In the genomic region with DNA sequence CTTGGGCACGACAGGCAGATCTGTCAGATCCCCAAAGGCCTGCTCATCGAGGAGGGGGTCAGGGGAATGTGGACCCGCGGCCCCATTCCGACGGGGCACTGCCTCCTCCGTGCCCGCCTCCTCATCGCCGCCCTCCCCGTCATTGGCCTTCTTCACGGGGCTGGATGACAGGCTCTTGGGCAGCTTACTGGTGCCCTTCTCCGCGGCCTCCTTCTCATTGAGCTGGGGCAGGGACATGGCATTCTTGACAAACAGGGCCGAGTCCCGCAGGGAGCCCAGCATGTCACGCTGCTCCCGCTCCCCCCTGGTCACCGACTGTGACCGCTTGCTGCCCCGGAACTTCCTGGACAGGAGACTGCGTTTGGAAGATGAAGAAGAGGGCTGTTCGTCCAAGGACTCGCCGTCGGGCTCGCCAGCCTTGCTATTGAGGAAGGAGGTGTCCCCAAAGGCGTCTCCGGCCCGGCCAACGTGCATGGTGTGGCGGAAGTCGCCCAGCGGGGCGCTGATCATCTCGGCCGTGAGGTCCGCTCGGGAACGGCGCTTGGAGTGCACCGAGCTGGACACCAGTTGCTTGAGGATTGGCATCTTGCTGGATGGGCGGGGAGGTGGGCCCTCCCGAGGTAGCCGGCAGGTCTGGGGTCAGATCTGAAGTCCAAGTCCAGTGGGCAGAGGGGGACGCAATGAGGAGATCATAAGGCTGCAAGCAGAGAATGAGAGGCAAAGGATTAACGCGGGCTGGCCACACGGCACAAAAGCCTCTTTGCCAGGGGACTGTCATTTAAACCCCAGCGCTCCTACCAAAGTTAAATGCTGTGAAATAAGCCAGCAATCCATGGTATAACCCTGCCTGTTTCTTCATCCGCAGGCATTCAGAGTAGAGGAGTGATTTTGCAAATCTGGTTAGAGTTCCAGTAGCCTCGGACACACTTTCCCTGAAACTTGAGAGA, we compare ENCODE assay signal across 16 cellular contexts. TPM values are rescaled to one million over a fixed set of nuclear protein-coding genes. Genes with fewer than 3 reads are reported as not detected.
DNase-seq lines count a peak whose midpoint lies in the region; ATAC-seq and TF ChIP-seq lines count a peak whose summit lies in the region.
"Had no signal": no experiment of that assay in that cellular context is flagged by ENCODE, and none has a peak within 500 bp of the region (broad histone marks: within the 10 kb centered on the region; RNA-seq: fewer than 3 reads in every experiment).

No MANE protein-coding gene starts in this region.

- H3K36me3 ChIP-seq in esophagus (ENCODE audit: control insufficient read depth in 2 of 2, insufficient read depth in 2 of 2, low read length in 1 of 2) (peaks cover 0 to 20% of the 10 kb centered on the region in 2 donors), rectal smooth muscle tissue (ENCODE audit: control insufficient read depth, insufficient read depth, low read length) (peaks cover 9% of the 10 kb centered on the region)

- no peak for DNase-seq in NCI-H1694 (lab: John Stamatoyannopoulos, UW)
- DNase-seq in NCI-H526 (lab: John Stamatoyannopoulos, UW): no peak
- no peak for DNase-seq in RPMI8226
- DNase-seq: activated CD4-positive, CD25-positive, alpha-beta regulatory T cell; activated CD8-positive, alpha-beta memory T cell treated with anti-CD3 and anti-CD28 coated beads, Interleukin-2, amount 10 ng/mL, durations not matched to agents 7 days and 5 days; effector CD4-positive, alpha-beta T cell; foreskin keratinocyte; GF-D8; Karpas-422; NCI-H1436; T-helper 1 cell had no signal

- no peak overlapping the region for H3K4me3 ChIP-seq in esophagus (ENCODE audit: low read depth in 1 of 2, low read length in 2 of 2)
- no peak overlapping the region for H3K4me3 ChIP-seq in rectal smooth muscle tissue (ENCODE audit: low read length)

- no peak overlapping the region for H3K9ac ChIP-seq in rectal smooth muscle tissue (ENCODE audit: low read length)

- TF ChIP-seq CTCF in C4-2B (conservative IDR thresholded peaks at IDR 0.05) (no peak), VCaP (conservative IDR thresholded peaks at IDR 0.05) (no peak)

- H3K27me3 ChIP-seq in esophagus (ENCODE audit: control insufficient read depth in 1 of 2, insufficient read depth in 2 of 2, low read length in 2 of 2): no peaks in the 10 kb centered on the region
- no peaks in the 10 kb centered on the region for H3K27me3 ChIP-seq in rectal smooth muscle tissue (ENCODE audit: control insufficient read depth, insufficient read depth, low read length)
- H3K27me3 ChIP-seq: foreskin keratinocyte had no signal

- WGBS in esophagus, 2 donors: 78 to 80% methylated on average over 51 to 52 of the region's 52 CpGs

- peak overlapping the region; percentile 84 for H3K27ac ChIP-seq in C4-2B
- peak overlapping the region; percentile 74 for H3K27ac ChIP-seq in VCaP
- peak overlapping the region; percentile 63 to 81 for H3K27ac ChIP-seq in esophagus (ENCODE audit: low read depth in 2 of 2, low read length in 1 of 2)
- peak overlapping the region; percentile 62 for H3K27ac ChIP-seq in rectal smooth muscle tissue (ENCODE audit: low read depth, low read length)
- H3K27ac ChIP-seq: foreskin keratinocyte had no signal

- ATAC-seq in HG03442 (IDR thresholded peaks at IDR 0.05; ENCODE audit: unreplicated experiment): no peak
- ATAC-seq: activated CD8-positive, alpha-beta memory T cell treated with anti-CD3 and anti-CD28 coated beads, Interleukin-2, amount 10 ng/mL, durations not matched to agents 7 days and 5 days had no signal

- H3K9me3 ChIP-seq in esophagus (ENCODE audit: control insufficient read depth in 2 of 2, insufficient read depth in 1 of 2, low read depth in 1 of 2, low read length in 1 of 2): no peaks in the 10 kb centered on the region

- H3K4me1 ChIP-seq in esophagus (ENCODE audit: control insufficient read depth in 2 of 2, insufficient read depth in 2 of 2, low read length in 1 of 2) (peaks cover 4 to 44% of the 10 kb centered on the region in 2 donors), rectal smooth muscle tissue (ENCODE audit: control insufficient read depth, insufficient read depth, low read length) (peaks cover 49% of the 10 kb centered on the region)

RNA-seq across cellular contexts. Expression of gene CPSF4L, which starts 24.5 kb away (rescaled TPM):
- not detected for polyA plus RNA-seq in esophagus
- polyA plus RNA-seq: foreskin keratinocyte had no signal

RNA-seq across cellular contexts. Expression of gene CDC42EP4, which starts 25.6 kb away (rescaled TPM):
- 10 to 100 TPM; 15.7 to 20.0 TPM for polyA plus RNA-seq in esophagus
